In the genomic region with DNA sequence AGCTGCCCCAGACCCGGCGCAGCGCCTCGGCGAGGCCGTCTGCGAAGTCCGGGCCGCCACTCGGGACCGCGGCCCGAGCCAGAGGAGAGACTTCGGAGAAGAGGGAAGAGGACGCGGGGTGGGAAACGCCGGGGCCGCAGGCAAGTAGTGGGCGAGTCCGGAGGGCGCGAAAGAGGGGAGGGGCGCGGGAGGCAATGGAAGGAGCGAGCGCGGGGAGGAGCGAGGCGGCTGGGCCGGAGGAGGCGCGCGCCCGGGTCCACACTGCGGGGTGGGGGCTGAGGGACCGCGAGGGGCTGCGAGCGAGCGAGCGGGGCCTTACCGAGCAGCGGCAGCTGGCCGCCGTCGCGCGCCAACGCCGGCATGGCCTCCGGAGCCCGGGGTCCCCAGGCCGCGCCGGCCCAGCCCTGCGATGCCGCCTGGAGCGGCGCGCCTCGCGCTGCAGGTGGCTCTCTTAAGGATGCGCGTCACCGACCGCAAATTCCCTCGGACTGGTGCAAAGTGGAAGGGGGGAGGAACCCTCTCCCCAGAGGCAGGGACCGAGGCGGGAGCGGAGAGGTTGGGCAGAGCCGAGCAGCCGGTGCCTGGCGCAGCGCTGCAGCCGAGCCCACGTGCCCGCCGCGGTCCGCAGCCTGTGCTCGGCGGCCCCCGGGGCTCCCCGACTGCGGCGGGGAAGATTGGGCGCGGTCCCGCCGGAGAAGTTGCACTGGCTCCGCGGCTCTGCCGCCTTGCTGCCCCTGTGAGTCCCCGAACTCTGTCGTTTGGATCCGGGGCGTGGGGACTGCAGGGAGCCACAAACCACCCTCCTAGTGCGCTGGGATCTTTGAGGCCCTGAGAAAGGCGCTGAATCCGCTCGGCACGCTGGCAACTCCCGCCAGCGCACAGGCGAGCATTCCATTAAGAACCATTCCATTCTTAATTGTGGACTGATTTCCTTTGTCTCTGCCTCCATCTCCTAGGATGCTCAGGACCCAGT, we compare ENCODE assay signal across 8 cellular contexts. TPM values are rescaled to one million over a fixed set of nuclear protein-coding genes. Genes with fewer than 3 reads are reported as not detected.
DNase-seq lines count a peak whose midpoint lies in the region; ATAC-seq, FAIRE-seq and TF ChIP-seq lines count a peak whose summit lies in the region.

FLT3 (minus strand) TSS at position 428 of the 973 bp plus-strand sequence; CDS start at position 362, 66 bp downstream.

- H3K36me3 ChIP-seq in CD8-positive, alpha-beta T cell (ENCODE audit: insufficient read depth, low read length) = no peaks in the 10 kb centered on the region

- H3K27me3 ChIP-seq in CD8-positive, alpha-beta T cell (ENCODE audit: insufficient read depth, low read length) = peaks cover 19% of the 10 kb centered on the region

- peak within 1 kb of the TSS; percentile 73 for H3K4me3 Mint-ChIP-seq in CD8-positive, alpha-beta T cell

- no peak for TF ChIP-seq CTCF in CD8-positive, alpha-beta T cell (IDR thresholded peaks at IDR 0.05)
- no peak for TF ChIP-seq CTCF in omental fat pad (IDR thresholded peaks at IDR 0.05)

- no peak within 1 kb of the TSS for H3K27ac Mint-ChIP-seq in CD8-positive, alpha-beta T cell

- no peaks in the 10 kb centered on the region for H3K9me3 Mint-ChIP-seq in CD8-positive, alpha-beta T cell

- peaks cover 50% of the 10 kb centered on the region for H3K27me3 Mint-ChIP-seq in CD8-positive, alpha-beta T cell (ENCODE audit: low read depth)

- DNase-seq in CD8-positive, alpha-beta T cell = peak in 2 of 7 experiments; percentile 12 to 25
- DNase-seq in MV-4-11 (lab: John Stamatoyannopoulos, UW) = peak; percentile 91
- DNase-seq in activated T-cell treated with anti-CD3 and anti-CD28 coated beads for 48 hours (ENCODE audit: low read depth) = peak; percentile 31
- peak; percentile 38 for DNase-seq in frontal cortex (ENCODE audit: low spot score in 2 of 2)
- no peak for DNase-seq in omental fat pad (ENCODE audit: low spot score)

- CTCF ChIA-PET in CD8-positive, alpha-beta T cell (lab: Charles Lee) = no interaction called here

- no peaks in the 10 kb centered on the region for H3K36me3 Mint-ChIP-seq in CD8-positive, alpha-beta T cell

- intact Hi-C loops in CD8-positive, alpha-beta T cell (cut with DNase I, micrococcal nuclease) = no loop called here

- POLR2A ChIA-PET in CD8-positive, alpha-beta T cell (lab: Charles Lee) = no interaction called here

- no peak for FAIRE-seq in frontal cortex (lab: Jason Lieb, UNC)

- H3K4me1 Mint-ChIP-seq in CD8-positive, alpha-beta T cell (ENCODE audit: low read depth) = peaks cover 7% of the 10 kb centered on the region

- H3K9me3 ChIP-seq in CD8-positive, alpha-beta T cell (ENCODE audit: low read length) = no peaks in the 10 kb centered on the region

- peak; percentile 48 for ATAC-seq in CD8-positive, alpha-beta T cell
- peak; percentile 77 for ATAC-seq in GM19463 (IDR thresholded peaks at IDR 0.05; ENCODE audit: unreplicated experiment)
- ATAC-seq in omental fat pad (ENCODE audit: low FRiP score) = peak; percentile 71
- ATAC-seq in HG02970 (IDR thresholded peaks at IDR 0.05; ENCODE audit: low FRiP score, unreplicated experiment) = no peak
- no peak for ATAC-seq in GM18870 (IDR thresholded peaks at IDR 0.05; ENCODE audit: unreplicated experiment)

- H3K4me1 ChIP-seq in CD8-positive, alpha-beta T cell (ENCODE audit: insufficient read depth, low read length) = peaks cover 11% of the 10 kb centered on the region

- H3K27ac ChIP-seq in CD8-positive, alpha-beta T cell (ENCODE audit: low read depth, low read length) = no peak within 1 kb of the TSS

- peak within 1 kb of the TSS; percentile 39 for H3K4me3 ChIP-seq in CD8-positive, alpha-beta T cell (ENCODE audit: low read depth, low read length)

RNA-seq across cellular contexts. Expression of gene FLT3, which starts in this region (rescaled TPM):
- not detected for total RNA-seq in CD8-positive, alpha-beta T cell
- total RNA-seq in frontal cortex = 3.7 TPM
- 1 to 10 TPM in 3 of 4 donors, under 1 TPM in 1; 0.37 to 6.5 (median 1.1) TPM for total RNA-seq in omental fat pad

Comparison
In these comparisons a context has a peak if more than half of its experiments do, and no peak if none do; other contexts are left out.
1. Peak in ATAC-seq and H3K4me3 ChIP-seq in CD8-positive, alpha-beta T cell; RNA of the gene not detected or under 1 TPM.
2. ATAC-seq: peak in GM19463 (single experiment) and omental fat pad (single experiment); none in HG02970 (single experiment) and GM18870 (single experiment).